Comparison of ENCODE assay signal across 18 cellular contexts in genomic region chr11:76656087-76656531, GRCh38. TPM values are rescaled to one million over a fixed set of nuclear protein-coding genes. Genes with fewer than 3 reads are reported as not detected.
A peak's percentile ranks its signal among the peaks of the same experiment; 100 is the strongest.
DNase-seq lines count a peak whose midpoint lies in the region; ATAC-seq and TF ChIP-seq lines count a peak whose summit lies in the region.
"Had no signal": no experiment of that assay in that cellular context is flagged by ENCODE, and none has a peak within 500 bp of the region (broad histone marks: within the 10 kb centered on the region; RNA-seq: fewer than 3 reads in every experiment).

No MANE protein-coding gene starts in this region.

- peak overlapping the region; percentile 21 for H3K27ac Mint-ChIP-seq in stimulated activated effector memory CD8-positive, alpha-beta T cell treated with anti-CD3 and anti-CD28 coated beads, Interleukin-12 subunit alpha, Interleukin-12 subunit beta, amount 100 ng/mL, for 72 hours
- H3K27ac Mint-ChIP-seq: activated T-helper 17 cell treated with anti-CD3 and anti-CD28 coated beads, Interleukin-2, amount 50 U/mL, for 72 hours had no signal

- ATAC-seq in stimulated activated effector memory CD8-positive, alpha-beta T cell treated with anti-CD3 and anti-CD28 coated beads, Interleukin-12 subunit alpha, Interleukin-12 subunit beta, amount 100 ng/mL, for 72 hours = no peak
- no peak for ATAC-seq in HG03521 (IDR thresholded peaks at IDR 0.05; ENCODE audit: unreplicated experiment)
- ATAC-seq: activated T-helper 17 cell treated with anti-CD3 and anti-CD28 coated beads, Interleukin-2, amount 50 U/mL, for 72 hours had no signal

- H3K27me3 ChIP-seq in NT2/D1 (ENCODE audit: insufficient read depth, insufficient read length) = no peaks in the 10 kb centered on the region
- H3K27me3 ChIP-seq: BE2C, thyroid gland had no signal

- no peaks in the 10 kb centered on the region for H3K36me3 Mint-ChIP-seq in stimulated activated effector memory CD8-positive, alpha-beta T cell treated with anti-CD3 and anti-CD28 coated beads, Interleukin-12 subunit alpha, Interleukin-12 subunit beta, amount 100 ng/mL, for 72 hours

- H3K4me1 ChIP-seq in NT2/D1 (ENCODE audit: insufficient read depth, insufficient read length) = peaks cover 5% of the 10 kb centered on the region
- H3K4me1 ChIP-seq: HAP-1 had no signal

- H3K36me3 ChIP-seq in NT2/D1 (ENCODE audit: insufficient read depth, insufficient read length, low read length) = peaks cover 24% of the 10 kb centered on the region
- H3K36me3 ChIP-seq: BE2C, HAP-1, thyroid gland had no signal

- H3K9me3 Mint-ChIP-seq in stimulated activated effector memory CD8-positive, alpha-beta T cell treated with anti-CD3 and anti-CD28 coated beads, Interleukin-12 subunit alpha, Interleukin-12 subunit beta, amount 100 ng/mL, for 72 hours = no peaks in the 10 kb centered on the region
- H3K9me3 Mint-ChIP-seq: activated T-helper 17 cell treated with anti-CD3 and anti-CD28 coated beads, Interleukin-2, amount 50 U/mL, for 72 hours had no signal

- peak overlapping the region; percentile 89 to 90 for H3K27ac ChIP-seq in coronary artery

- TF ChIP-seq CTCF in coronary artery (IDR thresholded peaks at IDR 0.05) (no peak), GM10266 (IDR thresholded peaks at IDR 0.05; ENCODE audit: control insufficient read depth, insufficient read depth, low read depth, missing control alignments) (no peak)

- DNase-seq in NT2/D1 (ENCODE audit: low read depth, low spot score) (no peak), coronary artery (ENCODE audit: low spot score) (peak; percentile 65), mesenteric fat pad (ENCODE audit: low spot score) (peak; percentile 81), NCI-H2227 (lab: John Stamatoyannopoulos, UW; ENCODE audit: unreplicated experiment) (no peak), NCI-H1048 (lab: John Stamatoyannopoulos, UW) (no peak), GM10266 (ENCODE audit: extremely low spot score) (no peak)
- DNase-seq in stimulated activated effector memory CD8-positive, alpha-beta T cell treated with anti-CD3 and anti-CD28 coated beads, Interleukin-12 subunit alpha, Interleukin-12 subunit beta, amount 100 ng/mL, for 72 hours (ENCODE audit: low spot score in 2 of 2) = no peak
- DNase-seq: BE2C; foreskin melanocyte; GF-D8; midbrain; NCI-H2081; stimulated activated CD4-positive, alpha-beta T cell treated with anti-CD3 and anti-CD28 coated beads, Interleukin-4, amount 100 ng/mL, for 24 hours; thyroid gland had no signal

- peak overlapping the region; percentile 21 for H3K9ac ChIP-seq in NT2/D1 (ENCODE audit: insufficient read length, low read depth)

- H3K4me3 Mint-ChIP-seq in stimulated activated effector memory CD8-positive, alpha-beta T cell treated with anti-CD3 and anti-CD28 coated beads, Interleukin-12 subunit alpha, Interleukin-12 subunit beta, amount 100 ng/mL, for 72 hours = no peak overlapping the region
- H3K4me3 Mint-ChIP-seq: activated T-helper 17 cell treated with anti-CD3 and anti-CD28 coated beads, Interleukin-2, amount 50 U/mL, for 72 hours had no signal

- no peaks in the 10 kb centered on the region for H3K4me1 Mint-ChIP-seq in stimulated activated effector memory CD8-positive, alpha-beta T cell treated with anti-CD3 and anti-CD28 coated beads, Interleukin-12 subunit alpha, Interleukin-12 subunit beta, amount 100 ng/mL, for 72 hours
- H3K4me1 Mint-ChIP-seq: activated T-helper 17 cell treated with anti-CD3 and anti-CD28 coated beads, Interleukin-2, amount 50 U/mL, for 72 hours had no signal

- no peaks in the 10 kb centered on the region for H3K9me3 ChIP-seq in NT2/D1 (ENCODE audit: insufficient read depth, low read length)
- H3K9me3 ChIP-seq: BE2C, HAP-1, thyroid gland had no signal

- no peak overlapping the region for H3K4me3 ChIP-seq in NT2/D1 (ENCODE audit: insufficient read length, low read depth)
- H3K4me3 ChIP-seq in coronary artery = no peak overlapping the region
- H3K4me3 ChIP-seq: HAP-1, thyroid gland had no signal

RNA-seq across cellular contexts. Expression of gene LRRC32, which starts 14.4 kb away (rescaled TPM):
- total RNA-seq in mesenteric fat pad = 136 TPM
- total RNA-seq: M059J had no signal

Comparison
In these comparisons a context has a peak if more than half of its experiments do, and no peak if none do; other contexts are left out.
1. DNase-seq: peak in coronary artery (single experiment) and mesenteric fat pad (single experiment); none in NT2/D1 (single experiment), stimulated activated effector memory CD8-positive, alpha-beta T cell treated with anti-CD3 and anti-CD28 coated beads, Interleukin-12 subunit alpha, Interleukin-12 subunit beta, amount 100 ng/mL, for 72 hours (0 of 2), NCI-H2227 (single experiment), NCI-H1048 (single experiment) and GM10266 (single experiment).